In the genomic region with DNA sequence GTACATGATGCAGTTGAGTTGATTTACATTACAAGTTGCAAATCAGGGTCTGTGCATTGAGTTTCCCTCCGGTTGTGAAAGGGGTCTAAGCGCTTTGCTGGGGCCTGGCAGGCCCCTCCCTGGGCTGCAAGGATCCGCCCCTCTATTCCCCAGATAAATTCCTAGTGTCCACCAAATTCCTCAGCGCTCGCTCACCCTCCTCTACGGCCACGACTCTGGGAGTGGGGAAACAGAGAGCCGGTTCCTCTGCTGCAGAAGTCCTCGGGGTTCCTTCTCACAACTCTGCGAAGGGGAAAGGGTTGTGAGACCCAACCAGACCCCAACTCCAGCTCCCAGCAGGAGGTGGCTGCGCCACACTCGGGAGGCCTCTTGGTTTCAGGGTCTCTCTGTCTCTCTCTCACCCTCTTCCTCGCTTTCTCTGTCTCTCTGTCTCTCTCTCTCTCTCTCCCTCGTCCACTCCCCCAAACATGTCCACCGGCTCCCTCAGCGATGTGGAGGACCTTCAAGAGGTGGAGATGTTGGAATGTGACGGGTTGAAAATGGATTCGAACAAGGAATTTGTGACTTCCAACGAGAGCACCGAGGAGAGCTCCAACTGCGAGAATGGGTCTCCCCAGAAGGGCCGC, we compare ENCODE assay signal across 9 cellular contexts. TPM values are rescaled to one million over a fixed set of nuclear protein-coding genes. Genes with fewer than 3 reads are reported as not detected.
DNase-seq lines count a peak whose midpoint lies in the region; ATAC-seq and TF ChIP-seq lines count a peak whose summit lies in the region.
"Had no signal": no experiment of that assay in that cellular context is flagged by ENCODE, and none has a peak within 500 bp of the region (broad histone marks: within the 10 kb centered on the region; RNA-seq: fewer than 3 reads in every experiment).

Gene TCF21, plus strand, starts transcription at position 183 of the 626 bp plus-strand sequence. Its CDS starts 285 bp downstream, at position 468.

- H3K4me1 Mint-ChIP-seq in stimulated activated naive CD8-positive, alpha-beta T cell treated with anti-CD3 and anti-CD28 coated beads, Interleukin-15, Interleukin-2, amounts not matched to agents 100 ng/mL and 50 ng/mL, for 24 hours (ENCODE audit: low read depth): peaks cover 43% of the 10 kb centered on the region
- H3K4me1 Mint-ChIP-seq in naive B cell: peaks cover 23 to 50% (median 38%) of the 10 kb centered on the region in 3 donors

- H3K4me3 ChIP-seq in fibroblast of pulmonary artery (replicated peaks; ENCODE audit: low read depth, low read length): peak within 1 kb of the TSS; percentile 73

- no peaks in the 10 kb centered on the region for H3K36me3 Mint-ChIP-seq in stimulated activated naive CD8-positive, alpha-beta T cell treated with anti-CD3 and anti-CD28 coated beads, Interleukin-15, Interleukin-2, amounts not matched to agents 100 ng/mL and 50 ng/mL, for 24 hours (ENCODE audit: low read depth)
- H3K36me3 Mint-ChIP-seq in naive B cell: no peaks in the 10 kb centered on the region

- no peak for ATAC-seq in stimulated activated naive CD8-positive, alpha-beta T cell treated with anti-CD3 and anti-CD28 coated beads, Interleukin-15, Interleukin-2, amounts not matched to agents 100 U/mL and 50 U/mL, for 24 hours
- ATAC-seq in naive B cell (ENCODE audit: low read depth in 2 of 2) (no peak), GM21786 (IDR thresholded peaks at IDR 0.05; ENCODE audit: unreplicated experiment) (no peak), GM18873 (IDR thresholded peaks at IDR 0.05; ENCODE audit: low FRiP score, unreplicated experiment) (no peak), HG03520 (IDR thresholded peaks at IDR 0.05; ENCODE audit: unreplicated experiment) (no peak)

- no peak for TF ChIP-seq CTCF in fibroblast of pulmonary artery (IDR thresholded peaks at IDR 0.05; ENCODE audit: low read length, missing control alignments)

- H3K27ac Mint-ChIP-seq in stimulated activated naive CD8-positive, alpha-beta T cell treated with anti-CD3 and anti-CD28 coated beads, Interleukin-15, Interleukin-2, amounts not matched to agents 100 ng/mL and 50 ng/mL, for 24 hours: no peak within 1 kb of the TSS
- peak within 1 kb of the TSS in 2 of 6 donors; percentile 33 to 57 for H3K27ac Mint-ChIP-seq in naive B cell

- peaks cover 89% of the 10 kb centered on the region for H3K27me3 Mint-ChIP-seq in stimulated activated naive CD8-positive, alpha-beta T cell treated with anti-CD3 and anti-CD28 coated beads, Interleukin-15, Interleukin-2, amounts not matched to agents 100 ng/mL and 50 ng/mL, for 24 hours
- peaks cover 67 to 88% (median 87%) of the 10 kb centered on the region in 3 donors for H3K27me3 Mint-ChIP-seq in naive B cell

- no peaks in the 10 kb centered on the region for H3K9me3 Mint-ChIP-seq in stimulated activated naive CD8-positive, alpha-beta T cell treated with anti-CD3 and anti-CD28 coated beads, Interleukin-15, Interleukin-2, amounts not matched to agents 100 ng/mL and 50 ng/mL, for 24 hours
- peaks cover 0 to 6% (median 2%) of the 10 kb centered on the region in 7 donors for H3K9me3 Mint-ChIP-seq in naive B cell

- no peak for DNase-seq in stimulated activated naive CD8-positive, alpha-beta T cell treated with anti-CD3 and anti-CD28 coated beads, Interleukin-15, Interleukin-2, amounts not matched to agents 100 U/mL and 50 U/mL, for 24 hours
- DNase-seq in fibroblast of pulmonary artery (ENCODE audit: low read depth): peak; percentile 83
- DNase-seq in naive B cell: no peak
- no peak for DNase-seq in NCI-H2107 (lab: John Stamatoyannopoulos, UW)
- DNase-seq: foreskin keratinocyte had no signal

- H3K4me3 Mint-ChIP-seq in stimulated activated naive CD8-positive, alpha-beta T cell treated with anti-CD3 and anti-CD28 coated beads, Interleukin-15, Interleukin-2, amounts not matched to agents 100 ng/mL and 50 ng/mL, for 24 hours: peak within 1 kb of the TSS; percentile 52
- peak within 1 kb of the TSS; percentile 46 to 82 (median 72) for H3K4me3 Mint-ChIP-seq in naive B cell

RNA-seq across cellular contexts. Expression of gene TCF21, which starts in this region (rescaled TPM):
- not detected for polyA plus RNA-seq in naive B cell (ENCODE audit: low read depth in 6 of 6)
- polyA plus RNA-seq: foreskin keratinocyte had no signal
